34 cellular contexts compared by ENCODE assay signal in the genomic region with DNA sequence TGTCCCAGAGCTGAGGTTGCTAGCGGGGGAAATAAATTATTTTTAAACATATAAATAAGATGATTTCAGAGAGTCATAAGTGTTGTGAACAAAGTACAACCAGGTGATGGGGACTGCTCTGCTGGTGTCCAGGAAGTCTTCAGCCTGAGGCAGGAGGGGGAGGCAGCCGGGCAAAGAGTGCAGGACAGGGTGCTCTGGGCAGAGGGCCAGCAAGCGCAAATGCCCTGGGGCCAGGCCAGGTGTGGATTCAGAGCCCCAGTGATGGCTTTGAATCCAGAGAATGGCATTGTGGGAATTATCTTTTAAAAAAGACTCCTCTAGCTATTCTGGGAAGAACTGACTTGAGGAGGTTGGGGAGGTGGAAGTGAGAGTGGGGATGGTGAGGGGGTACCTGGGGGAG. TPM values are rescaled to one million over a fixed set of nuclear protein-coding genes. Genes with fewer than 3 reads are reported as not detected.
DNase-seq lines count a peak whose midpoint lies in the region; ATAC-seq and TF ChIP-seq lines count a peak whose summit lies in the region.
"Had no signal": no experiment of that assay in that cellular context is flagged by ENCODE, and none has a peak within 500 bp of the region (broad histone marks: within the 10 kb centered on the region; RNA-seq: fewer than 3 reads in every experiment).

No MANE protein-coding gene starts in this region.

- ATAC-seq in left lobe of liver (peak; percentile 89), HG03432 (IDR thresholded peaks at IDR 0.05; ENCODE audit: unreplicated experiment) (no peak)
- ATAC-seq: activated naive CD8-positive, alpha-beta T cell treated with anti-CD3 and anti-CD28 coated beads, Interleukin-2, amount 50 U/mL, for 24 hours; natural killer cell had no signal

- TF ChIP-seq EP300 in Ishikawa (IDR thresholded peaks at IDR 0.05; ENCODE audit: borderline replicate concordance), result no peak

- DNase-seq in NCI-H1417 (lab: John Stamatoyannopoulos, UW) (peak in 2 of 3 experiments; percentile 8 to 60), NCI-H1417 treated with DMSO at 0.1 percent for 48 hours (lab: John Stamatoyannopoulos, UW) (no peak), RPMI8226 (peak; percentile 78), left lobe of liver (ENCODE audit: low spot score) (peak; percentile 79), GM19240 (ENCODE audit: insufficient read length, low spot score) (no peak)
- DNase-seq in stimulated activated naive CD4-positive, alpha-beta T cell treated with Interleukin-2 at 50 U/mL for 16 hours (lab: John Stamatoyannopoulos, UW), result no peak
- DNase-seq: 8988T; activated CD4-positive, alpha-beta T cell treated with anti-CD3 and anti-CD28 coated beads, Interleukin-2, amount 10 ng/mL, durations not matched to agents 24 days and 14 days; activated gamma-delta T cell treated with Interleukin-2 at 50 U/mL for 16 hours; activated naive CD8-positive, alpha-beta T cell treated with anti-CD3 and anti-CD28 coated beads, Interleukin-2, amount 50 U/mL, for 24 hours; activated T-cell treated with anti-CD3 and anti-CD28 coated beads, Interleukin-2, amount 50 U/mL, for 1 hour; CD4-positive, alpha-beta T cell; DMS53; natural killer cell; NCI-H1930; NCI-H226; NCI-H82; OCI-M1; retina; SHP77; stimulated activated CD4-positive, alpha-beta T cell treated with anti-CD3 and anti-CD28 coated beads, Interleukin-1b, Interleukin-23, amount 100 ng/mL, for 48 hours; T-helper 9 cell; tibial artery; WERI-Rb-1 had no signal

- no peak for TF ChIP-seq RAD21 in Ishikawa (IDR thresholded peaks at IDR 0.05; ENCODE audit: low read depth)

TF ChIP-seq in Ishikawa, 13 proteins besides CTCF, POLR2A, EP300 and RAD21:
- peak; percentile 32; the same call in 1 of the 2 replicates for TF ChIP-seq NFIC (IDR thresholded peaks at IDR 0.05)
- TF ChIP-seq TEAD4 (IDR thresholded peaks at IDR 0.05), result no peak
- TF ChIP-seq EGR1 (IDR thresholded peaks at IDR 0.05), result no peak
- no peak for TF ChIP-seq YY1 (IDR thresholded peaks at IDR 0.05; ENCODE audit: low read depth)
- TF ChIP-seq TCF12 (IDR thresholded peaks at IDR 0.05; ENCODE audit: low read depth), result no peak

RNA-seq across cellular contexts. Expression of a gene that starts 1.6 kb away (rescaled TPM):
- total RNA-seq in left lobe of liver, result not detected
- total RNA-seq: activated CD4-positive, alpha-beta T cell treated with anti-CD3 and anti-CD28 coated beads, Interleukin-2, amount 10 ng/mL, durations not matched to agents 24 days and 14 days; activated CD8-positive, alpha-beta memory T cell treated with anti-CD3 and anti-CD28 coated beads for 36 hours; CD4-positive, alpha-beta T cell; dermis microvascular lymphatic vessel endothelial cell; G401; H4; liver; mononuclear cell; natural killer cell; osteoblast; smooth muscle cell had no signal

RNA-seq across cellular contexts. Expression of a gene that starts 6.0 kb away (rescaled TPM):
- not detected for total RNA-seq in left lobe of liver
- total RNA-seq: activated CD4-positive, alpha-beta T cell treated with anti-CD3 and anti-CD28 coated beads, Interleukin-2, amount 10 ng/mL, durations not matched to agents 24 days and 14 days; activated CD8-positive, alpha-beta memory T cell treated with anti-CD3 and anti-CD28 coated beads for 36 hours; CD4-positive, alpha-beta T cell; dermis microvascular lymphatic vessel endothelial cell; G401; liver; mononuclear cell; natural killer cell; osteoblast; smooth muscle cell had no signal

RNA-seq across cellular contexts. Expression of a gene that starts 14.7 kb away (rescaled TPM):
- total RNA-seq in left lobe of liver, result 6.6 TPM
- total RNA-seq: activated CD4-positive, alpha-beta T cell treated with anti-CD3 and anti-CD28 coated beads, Interleukin-2, amount 10 ng/mL, durations not matched to agents 24 days and 14 days; activated CD8-positive, alpha-beta memory T cell treated with anti-CD3 and anti-CD28 coated beads for 36 hours; CD4-positive, alpha-beta T cell; dermis microvascular lymphatic vessel endothelial cell; G401; H4; liver; mononuclear cell; natural killer cell; osteoblast; smooth muscle cell had no signal

RNA-seq across cellular contexts. Expression of a gene that starts 22.7 kb away (rescaled TPM):
- not detected for total RNA-seq in left lobe of liver
- total RNA-seq: activated CD4-positive, alpha-beta T cell treated with anti-CD3 and anti-CD28 coated beads, Interleukin-2, amount 10 ng/mL, durations not matched to agents 24 days and 14 days; activated CD8-positive, alpha-beta memory T cell treated with anti-CD3 and anti-CD28 coated beads for 36 hours; CD4-positive, alpha-beta T cell; dermis microvascular lymphatic vessel endothelial cell; G401; H4; liver; mononuclear cell; natural killer cell; osteoblast; smooth muscle cell had no signal

RNA-seq across cellular contexts. Expression of a gene that starts 45.6 kb away (rescaled TPM):
- total RNA-seq in left lobe of liver, result 4.6 TPM
- total RNA-seq: G401 had no signal

Comparison
In these comparisons a context has a peak if more than half of its experiments do, and no peak if none do; other contexts are left out.
1. DNase-seq: peak in NCI-H1417 (2 of 3), RPMI8226 (single experiment) and left lobe of liver (single experiment); none in NCI-H1417 treated with DMSO at 0.1 percent for 48 hours (single experiment), stimulated activated naive CD4-positive, alpha-beta T cell treated with Interleukin-2 at 50 U/mL for 16 hours (single experiment) and GM19240 (single experiment).